Comparison of ENCODE assay signal across 1 cellular context in genomic region chr1:86381223-86381622, GRCh38.
TF ChIP-seq lines count a peak whose summit lies in the region.

No MANE protein-coding gene starts in this region.

TF ChIP-seq in SK-N-SH, 30 proteins besides CTCF, POLR2A, EP300 and RAD21 (continued from another document):
- TF ChIP-seq SMC3 (IDR thresholded peaks at IDR 0.05; ENCODE audit: low read depth, low read length) = no peak
- no peak for TF ChIP-seq TAF1 (IDR thresholded peaks at IDR 0.05; ENCODE audit: borderline replicate concordance, low read depth, low read length)
- TF ChIP-seq YY1 (IDR thresholded peaks at IDR 0.05; ENCODE audit: low read depth) = no peak
- TF ChIP-seq JUND (IDR thresholded peaks at IDR 0.05) = no peak
- no peak for TF ChIP-seq RFX5 (IDR thresholded peaks at IDR 0.05; ENCODE audit: low read length)
- TF ChIP-seq CHD2 (IDR thresholded peaks at IDR 0.05; ENCODE audit: low read length, partially characterized antibody) = no peak
- TF ChIP-seq POLR2AphosphoS5 (IDR thresholded peaks at IDR 0.05; ENCODE audit: low read depth, low read length) = no peak
- TF ChIP-seq RXRA (IDR thresholded peaks at IDR 0.05; ENCODE audit: borderline replicate concordance, low read depth) = no peak
